In the genomic region with DNA sequence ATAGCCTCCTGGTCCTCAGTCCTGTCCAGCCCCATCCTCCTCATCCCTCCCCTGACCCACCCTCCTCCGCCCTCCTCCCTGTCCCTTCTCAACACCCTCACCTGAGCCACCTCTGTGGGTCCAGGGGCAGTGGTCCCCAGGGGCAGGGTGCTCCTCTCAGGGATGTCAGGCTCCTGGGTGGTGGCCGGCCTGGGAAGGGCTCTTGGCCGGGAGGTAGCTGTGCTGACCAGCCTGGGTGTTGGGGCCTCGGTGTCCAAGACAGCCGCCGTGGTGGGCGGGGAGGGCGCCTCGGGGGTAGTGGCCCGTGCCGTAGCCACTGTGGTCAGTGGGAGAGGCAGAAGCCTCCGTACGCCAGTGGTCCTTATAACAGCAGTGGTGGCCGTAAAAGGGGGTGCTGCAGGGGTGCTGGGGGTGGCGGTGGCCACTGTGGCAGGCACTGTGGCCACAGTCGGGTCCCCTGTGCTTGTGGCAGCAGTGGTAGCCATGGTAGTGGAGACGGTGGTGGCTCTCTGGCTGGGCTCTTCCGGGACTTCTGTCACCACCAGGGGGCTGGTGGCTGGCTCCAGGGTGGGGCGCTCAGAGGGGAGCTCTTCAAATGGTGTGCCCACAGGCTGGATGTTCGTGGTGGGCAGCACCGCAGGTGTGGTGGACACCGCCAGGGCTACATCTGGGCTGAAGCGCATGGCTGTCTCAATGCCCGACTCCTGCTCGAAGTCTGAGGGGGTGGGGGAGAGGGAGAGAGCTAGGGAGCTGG, we compare ENCODE assay signal across 15 cellular contexts.
DNase-seq lines count a peak whose midpoint lies in the region; ATAC-seq and TF ChIP-seq lines count a peak whose summit lies in the region.
"Had no signal": no experiment of that assay in that cellular context is flagged by ENCODE, and none has a peak within 500 bp of the region (broad histone marks: within the 10 kb centered on the region; RNA-seq: fewer than 3 reads in every experiment).

No MANE protein-coding gene starts in this region.

- no peak for ATAC-seq in HG03432 (IDR thresholded peaks at IDR 0.05; ENCODE audit: unreplicated experiment)
- ATAC-seq: stimulated activated effector memory CD8-positive, alpha-beta T cell treated with anti-CD3 and anti-CD28 coated beads, Interleukin-12 subunit alpha, Interleukin-12 subunit beta, amount 100 ng/mL, for 72 hours had no signal

- peak overlapping the region in 2 of 10 experiments; percentile 31 to 53; a peak in 2 of 20 replicates for H3K4me3 ChIP-seq in BLaER1 treated with 17β-estradiol and CSF1 and Interleukin-3, amounts not matched to agents 10 nM and 100 nM
- H3K4me3 ChIP-seq in MM.1S (ENCODE audit: low read length) (no peak overlapping the region), duodenal mucosa (ENCODE audit: low read depth in 1 of 2, low read length in 2 of 2) (no peak overlapping the region), rectal smooth muscle tissue (ENCODE audit: low read length) (no peak overlapping the region)

- H3K4me2 ChIP-seq in BLaER1 treated with 17β-estradiol and CSF1 and Interleukin-3, amounts not matched to agents 10 nM and 100 nM = peak overlapping the region in 10 of 11 experiments; percentile 49 to 98 (median 69); a peak in 17 of 22 replicates
- no peak overlapping the region for H3K4me2 ChIP-seq in MM.1S (ENCODE audit: low read depth, low read length)

- TF ChIP-seq CTCF in MM.1S (IDR thresholded peaks at IDR 0.05; ENCODE audit: low read length) = peak; percentile 9; the same call in 1 of the 2 replicates

- H3K27ac ChIP-seq in BLaER1 treated with 17β-estradiol and CSF1 and Interleukin-3, amounts not matched to agents 10 nM and 100 nM = peak overlapping the region in 2 of 11 experiments; percentile 28 to 39; a peak in 2 of 22 replicates
- no peak overlapping the region for H3K27ac ChIP-seq in MM.1S (ENCODE audit: low read length)
- peak overlapping the region; percentile 32 for H3K27ac ChIP-seq in duodenal mucosa (ENCODE audit: low read depth, low read length)
- H3K27ac ChIP-seq in rectal smooth muscle tissue (ENCODE audit: low read depth, low read length) = peak overlapping the region; percentile 82
- H3K27ac ChIP-seq: neutrophil had no signal

- no peaks in the 10 kb centered on the region for H3K79me2 ChIP-seq in MM.1S (ENCODE audit: low read length)

- H3K27me3 ChIP-seq in BLaER1 treated with 17β-estradiol and CSF1 and Interleukin-3, amounts not matched to agents 10 nM and 100 nM = peaks cover 93 to 100% (median 100%) of the 10 kb centered on the region in 11 experiments
- H3K27me3 ChIP-seq in MM.1S (replicated peaks; ENCODE audit: insufficient read depth, low read length) = peaks cover 64% of the 10 kb centered on the region
- no peaks in the 10 kb centered on the region for H3K27me3 ChIP-seq in duodenal mucosa (ENCODE audit: control insufficient read depth in 1 of 2, insufficient read depth in 2 of 2, low read length in 2 of 2)
- no peaks in the 10 kb centered on the region for H3K27me3 ChIP-seq in rectal smooth muscle tissue (ENCODE audit: control insufficient read depth, insufficient read depth, low read length)

- H2AFZ ChIP-seq in MM.1S (ENCODE audit: low read length) = no peak overlapping the region

- peaks cover 0 to 69% (median 0%) of the 10 kb centered on the region in 11 experiments; a peak in 6 of 22 replicates for H3K36me3 ChIP-seq in BLaER1 treated with 17β-estradiol and CSF1 and Interleukin-3, amounts not matched to agents 10 nM and 100 nM
- H3K36me3 ChIP-seq in MM.1S (replicated peaks; ENCODE audit: insufficient read depth, low read length) = no peaks in the 10 kb centered on the region
- H3K36me3 ChIP-seq in duodenal mucosa (ENCODE audit: control insufficient read depth in 1 of 2, insufficient read depth in 2 of 2, low read length in 2 of 2) = peaks cover 5 to 7% of the 10 kb centered on the region in 2 donors
- peaks cover 27% of the 10 kb centered on the region for H3K36me3 ChIP-seq in rectal smooth muscle tissue (ENCODE audit: control insufficient read depth, insufficient read depth, low read length)
- H3K36me3 ChIP-seq: neutrophil had no signal

- peaks cover 25 to 96% (median 29%) of the 10 kb centered on the region in 10 experiments for H3K4me1 ChIP-seq in BLaER1 treated with 17β-estradiol and CSF1 and Interleukin-3, amounts not matched to agents 10 nM and 100 nM
- H3K4me1 ChIP-seq in MM.1S (ENCODE audit: low read length) (no peaks in the 10 kb centered on the region), duodenal mucosa (ENCODE audit: control insufficient read depth in 1 of 2, insufficient read depth in 2 of 2, low read length in 2 of 2) (peaks cover 0 to 7% of the 10 kb centered on the region in 2 donors), rectal smooth muscle tissue (ENCODE audit: control insufficient read depth, insufficient read depth, low read length) (peaks cover 39% of the 10 kb centered on the region)

- H3K9me3 ChIP-seq in BLaER1 treated with 17β-estradiol and CSF1 and Interleukin-3, amounts not matched to agents 10 nM and 100 nM (replicated peaks in 1 of 11) = no peaks in the 10 kb centered on the region; a peak in 1 of 22 replicates
- H3K9me3 ChIP-seq in MM.1S (replicated peaks; ENCODE audit: insufficient read depth, low read length) (no peaks in the 10 kb centered on the region), duodenal mucosa (ENCODE audit: control insufficient read depth in 1 of 2, low read length in 2 of 2) (no peaks in the 10 kb centered on the region)
- H3K9me3 ChIP-seq: neutrophil had no signal

- H3F3A ChIP-seq in MM.1S (ENCODE audit: insufficient read depth, low read length) = no peaks in the 10 kb centered on the region

- no peak for DNase-seq in MM.1S
- no peak for DNase-seq in COLO829 (ENCODE audit: low spot score)
- DNase-seq in NCI-H2171 treated with DMSO at 0.1 percent for 48 hours (lab: John Stamatoyannopoulos, UW) = no peak
- DNase-seq in DMS114 treated with DMSO at 0.1 percent for 48 hours (lab: John Stamatoyannopoulos, UW; ENCODE audit: unreplicated experiment) = no peak
- DNase-seq: activated CD4-positive, alpha-beta T cell treated with anti-CD3 and anti-CD28 coated beads for 48 hours; activated T-cell treated with anti-CD3 and anti-CD28 coated beads, Interleukin-2, amount 50 U/mL, for 1 hour; immature natural killer cell; NCI-H1930; NCI-H524 had no signal

- H3K9ac ChIP-seq in BLaER1 treated with 17β-estradiol and CSF1 and Interleukin-3, amounts not matched to agents 10 nM and 100 nM = peak overlapping the region in 4 of 11 experiments; percentile 18 to 56 (median 30); a peak in 3 of 22 replicates
- H3K9ac ChIP-seq in MM.1S (ENCODE audit: low read length) (no peak overlapping the region), duodenal mucosa (ENCODE audit: low read depth in 1 of 2, low read length in 2 of 2) (no peak overlapping the region), rectal smooth muscle tissue (ENCODE audit: low read length) (no peak overlapping the region)

- peaks cover 75 to 100% (median 96%) of the 10 kb centered on the region in 11 experiments for H4K20me1 ChIP-seq in BLaER1 treated with 17β-estradiol and CSF1 and Interleukin-3, amounts not matched to agents 10 nM and 100 nM
- H4K20me1 ChIP-seq in MM.1S (ENCODE audit: insufficient read depth, low read length) = no peaks in the 10 kb centered on the region

- H3K9me2 ChIP-seq in MM.1S (replicated peaks; ENCODE audit: insufficient read depth, low read length) = no peaks in the 10 kb centered on the region
